8 cellular contexts compared by ENCODE assay signal in the genomic region with DNA sequence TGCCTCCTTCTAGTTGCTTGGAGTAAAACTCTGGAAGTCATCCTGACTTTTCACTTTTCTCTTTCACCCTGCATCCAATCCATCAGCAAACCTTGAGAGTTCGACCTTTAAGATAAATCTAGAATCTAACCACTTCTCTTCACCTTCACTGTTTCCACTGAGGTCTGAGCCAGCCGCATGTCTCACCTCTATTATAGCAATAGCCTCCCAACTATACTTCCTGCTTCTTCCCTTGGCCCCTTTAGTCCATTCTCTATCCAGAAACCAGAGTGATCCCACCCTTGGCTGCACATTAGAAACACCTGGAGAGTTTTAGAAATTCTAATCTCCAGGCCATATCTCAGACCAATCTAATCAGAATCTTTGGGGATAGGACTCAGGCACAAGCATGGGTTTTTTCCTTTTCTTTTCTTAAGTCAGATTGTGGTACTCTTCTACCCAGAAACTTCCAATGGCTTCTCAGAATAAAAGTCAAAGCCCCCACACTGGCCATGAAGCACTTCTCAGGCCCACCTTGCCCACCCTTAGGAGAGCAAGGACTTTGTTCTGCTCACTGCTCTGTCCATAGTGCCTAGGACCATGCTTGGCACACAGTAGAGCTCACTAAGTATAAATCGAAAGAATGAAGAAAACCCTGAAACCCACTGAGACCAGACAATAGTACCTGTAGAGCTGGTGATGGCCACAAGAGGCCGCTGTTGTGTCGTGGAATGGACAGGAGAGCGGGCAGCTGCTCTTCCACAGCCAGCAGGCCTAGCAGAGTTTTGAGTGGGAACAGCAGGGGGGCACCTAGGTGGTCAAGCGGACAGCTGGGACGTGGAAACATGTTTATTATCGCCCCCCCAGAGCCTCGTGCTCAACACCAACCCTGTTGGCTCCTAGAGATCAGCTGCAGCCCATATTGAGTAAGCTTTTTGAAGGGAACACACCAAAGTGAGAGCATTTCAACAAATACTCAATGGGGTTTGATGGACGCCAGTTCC. TPM values are rescaled to one million over a fixed set of nuclear protein-coding genes. Genes with fewer than 3 reads are reported as not detected.
DNase-seq lines count a peak whose midpoint lies in the region; ATAC-seq and TF ChIP-seq lines count a peak whose summit lies in the region.

No MANE protein-coding gene starts in this region.

- peak overlapping the region; percentile 34 for H3K9ac ChIP-seq in DND-41 (ENCODE audit: low read depth, low read length)
- H3K9ac ChIP-seq in neural progenitor cell = no peak overlapping the region

- H3F3A ChIP-seq in neural progenitor cell (ENCODE audit: low read depth) = peaks cover 9% of the 10 kb centered on the region

- H3K4me1 Mint-ChIP-seq in activated T-cell treated with anti-CD3 and anti-CD28 coated beads, Interleukin-2, amount 50 U/mL, for 4 hours (ENCODE audit: low read depth) = peaks cover 26% of the 10 kb centered on the region
- H3K4me1 Mint-ChIP-seq in neural progenitor cell = peaks cover 30% of the 10 kb centered on the region
- peaks cover 36% of the 10 kb centered on the region for H3K4me1 Mint-ChIP-seq in stimulated activated naive CD8-positive, alpha-beta T cell treated with anti-CD3 and anti-CD28 coated beads, Interleukin-15, Interleukin-2, amounts not matched to agents 100 ng/mL and 50 ng/mL, for 24 hours (ENCODE audit: low read depth)

- peaks cover 4% of the 10 kb centered on the region for H3K27me3 Mint-ChIP-seq in activated T-cell treated with anti-CD3 and anti-CD28 coated beads, Interleukin-2, amount 50 U/mL, for 4 hours (ENCODE audit: low read depth)
- H3K27me3 Mint-ChIP-seq in neural progenitor cell (ENCODE audit: insufficient read depth, low read depth) = peaks cover 5% of the 10 kb centered on the region
- H3K27me3 Mint-ChIP-seq in stimulated activated naive CD8-positive, alpha-beta T cell treated with anti-CD3 and anti-CD28 coated beads, Interleukin-15, Interleukin-2, amounts not matched to agents 100 ng/mL and 50 ng/mL, for 24 hours = no peaks in the 10 kb centered on the region

- ATAC-seq in DND-41 (ENCODE audit: insufficient read depth, low read depth) (peak; percentile 89), GM21528 (IDR thresholded peaks at IDR 0.05; ENCODE audit: low FRiP score, unreplicated experiment) (peak; percentile 99), Panc1 (peak; percentile 96)
- ATAC-seq in activated T-cell treated with anti-CD3 and anti-CD28 coated beads, Interleukin-2, amount 50 U/mL, for 4 hours = peak; percentile 92 to 96

- no peaks in the 10 kb centered on the region for H4K20me1 ChIP-seq in DND-41 (ENCODE audit: insufficient read depth, low read length)
- no peaks in the 10 kb centered on the region for H4K20me1 ChIP-seq in neural progenitor cell (ENCODE audit: low read depth)

- DNase-seq in DND-41 (peak; percentile 83), HUDEP-2 (lab: John Stamatoyannopoulos, UW; ENCODE audit: unreplicated experiment in 76 of 76) (peak in 70 of 76 experiments; percentile 8 to 82 (median 54)), Panc1 (ENCODE audit: low read depth, low spot score) (peak; percentile 58), fibroblast of mammary gland (ENCODE audit: low read depth) (peak; percentile 68), neural progenitor cell (ENCODE audit: low spot score) (peak; percentile 83)
- DNase-seq in activated T-cell treated with anti-CD3 and anti-CD28 coated beads, Interleukin-2, amount 50 U/mL, for 4 hours = peak; percentile 84

- no peak overlapping the region for H3K4me3 Mint-ChIP-seq in activated T-cell treated with anti-CD3 and anti-CD28 coated beads, Interleukin-2, amount 50 U/mL, for 4 hours
- no peak overlapping the region for H3K4me3 Mint-ChIP-seq in neural progenitor cell
- no peak overlapping the region for H3K4me3 Mint-ChIP-seq in stimulated activated naive CD8-positive, alpha-beta T cell treated with anti-CD3 and anti-CD28 coated beads, Interleukin-15, Interleukin-2, amounts not matched to agents 100 ng/mL and 50 ng/mL, for 24 hours

- intact Hi-C loops in Panc1 (cut with micrococcal nuclease; ENCODE audit: unreplicated experiment) = loop anchor here (1.0 kb wide), 3 partner anchors 97 to 333 kb away; no protein-coding TSS in a partner anchor

- H2AFZ ChIP-seq in DND-41 (ENCODE audit: low read depth, low read length) (peak overlapping the region; percentile 64), neural progenitor cell (replicated peaks) (no peak overlapping the region)

- H3K36me3 ChIP-seq in DND-41 (ENCODE audit: insufficient read depth, low read length) (no peaks in the 10 kb centered on the region), Panc1 (ENCODE audit: control insufficient read depth, insufficient read depth, low read length) (no peaks in the 10 kb centered on the region), neural progenitor cell (no peaks in the 10 kb centered on the region)

- H3K9me3 Mint-ChIP-seq in activated T-cell treated with anti-CD3 and anti-CD28 coated beads, Interleukin-2, amount 50 U/mL, for 4 hours = no peaks in the 10 kb centered on the region
- H3K9me3 Mint-ChIP-seq in neural progenitor cell = peaks cover 2% of the 10 kb centered on the region
- H3K9me3 Mint-ChIP-seq in stimulated activated naive CD8-positive, alpha-beta T cell treated with anti-CD3 and anti-CD28 coated beads, Interleukin-15, Interleukin-2, amounts not matched to agents 100 ng/mL and 50 ng/mL, for 24 hours = no peaks in the 10 kb centered on the region

- H3K4me1 ChIP-seq in DND-41 (ENCODE audit: insufficient read depth, low read length) (peaks cover 30% of the 10 kb centered on the region), Panc1 (ENCODE audit: control insufficient read depth, insufficient read depth, low read length) (no peaks in the 10 kb centered on the region), neural progenitor cell (peaks cover 10% of the 10 kb centered on the region)

- peak overlapping the region; percentile 55 for H3K4me2 ChIP-seq in DND-41 (ENCODE audit: insufficient read depth, low read length)
- H3K4me2 ChIP-seq in neural progenitor cell = peak overlapping the region; percentile 17

- BruUV-seq in Panc1 (replicated peaks; lab: Mats Ljungman, UMichigan) = no TSS peak

- H3K9me3 ChIP-seq in DND-41 (ENCODE audit: insufficient read depth, low read length, severe bottlenecking) (no peaks in the 10 kb centered on the region), Panc1 (ENCODE audit: control insufficient read depth, insufficient read depth, low read depth, low read length) (no peaks in the 10 kb centered on the region), neural progenitor cell (ENCODE audit: low read depth) (no peaks in the 10 kb centered on the region)

- no peak overlapping the region for H3K27ac ChIP-seq in DND-41 (ENCODE audit: low read length)
- H3K27ac ChIP-seq in Panc1 (ENCODE audit: low read length) = no peak overlapping the region
- no peak overlapping the region for H3K27ac ChIP-seq in neural progenitor cell

- H3K36me3 Mint-ChIP-seq in activated T-cell treated with anti-CD3 and anti-CD28 coated beads, Interleukin-2, amount 50 U/mL, for 4 hours (ENCODE audit: insufficient read depth) = no peaks in the 10 kb centered on the region
- no peaks in the 10 kb centered on the region for H3K36me3 Mint-ChIP-seq in neural progenitor cell
- no peaks in the 10 kb centered on the region for H3K36me3 Mint-ChIP-seq in stimulated activated naive CD8-positive, alpha-beta T cell treated with anti-CD3 and anti-CD28 coated beads, Interleukin-15, Interleukin-2, amounts not matched to agents 100 ng/mL and 50 ng/mL, for 24 hours (ENCODE audit: low read depth)

- CTCF ChIA-PET in Panc1 (lab: Charles Lee) = interaction anchor here (0.6 to 2.1 kb wide), 12 partner anchors 14 to 384 kb away, joined by 3 to 21 read pairs (median 4); partner anchors contain the start of gene GALNT10

- TF ChIP-seq CTCF in DND-41 (IDR thresholded peaks at IDR 0.05; ENCODE audit: borderline replicate concordance, extremely low read depth, low read length, poor library complexity, severe bottlenecking) (peak; percentile 96), Panc1 (IDR thresholded peaks at IDR 0.05) (peak; percentile 91), fibroblast of mammary gland (conservative IDR thresholded peaks at IDR 0.05; ENCODE audit: control insufficient read depth, insufficient read depth, low read depth, low read length) (peak; percentile 94), neural progenitor cell (IDR thresholded peaks at IDR 0.05) (peak; percentile 100)

- in situ Hi-C loops in Panc1 (cut with HindIII; ENCODE audit: low pct_unique_long_range_greater_than_20kb, low sequenced_read_pairs) = no loop called here

- peak overlapping the region; percentile 58 for H3K27ac Mint-ChIP-seq in neural progenitor cell
- peak overlapping the region; percentile 10 for H3K27ac Mint-ChIP-seq in stimulated activated naive CD8-positive, alpha-beta T cell treated with anti-CD3 and anti-CD28 coated beads, Interleukin-15, Interleukin-2, amounts not matched to agents 100 ng/mL and 50 ng/mL, for 24 hours

- 0 out of 4 replicates have a peak overlapping the region, but pooled peaks of 1 of the 2 experiments have one; percentile 17 for H3K4me3 ChIP-seq in DND-41 (ENCODE audit: low read depth in 1 of 2, low read length in 2 of 2)
- H3K4me3 ChIP-seq in Panc1 (ENCODE audit: low read depth in 2 of 2, low read length in 2 of 2) = peak overlapping the region; percentile 6 to 7; a peak in 2 of 4 replicates
- no peak overlapping the region for H3K4me3 ChIP-seq in fibroblast of mammary gland (ENCODE audit: control insufficient read depth, low read depth, low read length)
- H3K4me3 ChIP-seq in neural progenitor cell = no peak overlapping the region

- no peaks in the 10 kb centered on the region for H3K79me2 ChIP-seq in DND-41 (ENCODE audit: insufficient read depth, low read length)
- no peaks in the 10 kb centered on the region for H3K79me2 ChIP-seq in neural progenitor cell (ENCODE audit: low read depth)

- H3K27me3 ChIP-seq in DND-41 (ENCODE audit: insufficient read depth, low read length, poor library complexity) (no peaks in the 10 kb centered on the region), Panc1 (ENCODE audit: control insufficient read depth, insufficient read depth, low read length) (no peaks in the 10 kb centered on the region; the same call in none of the 2 replicates), neural progenitor cell (no peaks in the 10 kb centered on the region)

- POLR2A ChIA-PET in Panc1 (lab: Charles Lee) = no interaction called here

RNA-seq across cellular contexts. Expression of gene MFAP3, which starts 33.3 kb away (rescaled TPM):
- total RNA-seq in Panc1 (2021; ENCODE audit: unreplicated experiment) (24.2 TPM), neural progenitor cell (ENCODE audit: low replicate concordance) (63.6 and 89.7 TPM in 2 replicates)
- 11.6 TPM for polyA plus RNA-seq in Panc1 (2012; ENCODE audit: insufficient read length)
- total RNA-seq in activated T-cell treated with anti-CD3 and anti-CD28 coated beads, Interleukin-2, amount 50 U/mL, for 4 hours = 10 to 100 TPM; 10.8 to 17.1 (median 16.0) TPM

RNA-seq across cellular contexts. Expression of gene FAM114A2, which starts 33.4 kb away (rescaled TPM):
- 20.7 TPM for total RNA-seq in Panc1 (2021; ENCODE audit: unreplicated experiment)
- 11.4 TPM for polyA plus RNA-seq in Panc1 (2012; ENCODE audit: insufficient read length)
- total RNA-seq in activated T-cell treated with anti-CD3 and anti-CD28 coated beads, Interleukin-2, amount 50 U/mL, for 4 hours = 10 to 100 TPM; 21.7 to 25.6 (median 24.3) TPM
- 13.2 and 19.9 TPM in 2 replicates for total RNA-seq in neural progenitor cell (ENCODE audit: low replicate concordance)

Comparison
In these comparisons a context has a peak if more than half of its experiments do, and no peak if none do; other contexts are left out.
1. H3K4me3 ChIP-seq: peak in Panc1 (2 of 2); none in fibroblast of mammary gland (single experiment) and neural progenitor cell (single experiment).
2. Peak in every context shown above with its lines, with median percentiles within 50 percentile points of each other: ATAC-seq, DNase-seq and CTCF ChIP-seq.